Comparison of ENCODE assay signal across 15 cellular contexts in the genomic region with DNA sequence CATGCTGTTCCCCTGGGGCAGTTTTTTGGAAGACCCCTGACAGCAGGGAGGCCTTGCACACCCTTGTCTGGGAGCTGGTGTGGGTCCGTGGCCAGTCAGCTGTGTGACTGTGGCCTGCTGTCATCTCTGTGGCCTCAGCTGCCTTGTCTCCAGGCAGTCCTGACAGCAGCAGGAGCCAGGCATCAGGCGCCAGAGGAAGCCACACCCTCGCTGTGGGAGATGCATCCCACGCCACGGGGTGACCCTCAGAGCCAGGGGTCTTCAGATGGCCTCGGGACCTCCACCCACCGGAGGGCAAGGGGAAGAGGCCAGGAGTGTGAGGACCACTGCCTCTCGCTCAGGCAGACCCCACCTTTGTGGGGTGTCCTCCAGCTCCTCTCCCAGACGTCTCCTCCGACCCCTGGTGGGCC. TPM values are rescaled to one million over a fixed set of nuclear protein-coding genes. Genes with fewer than 3 reads are reported as not detected.
"Had no signal": no experiment of that assay in that cellular context is flagged by ENCODE, and none has a peak within 500 bp of the region (broad histone marks: within the 10 kb centered on the region; RNA-seq: fewer than 3 reads in every experiment).

No MANE protein-coding gene starts in this region.

- ATAC-seq: activated naive CD4-positive, alpha-beta T cell treated with anti-CD3 and anti-CD28 coated beads, Interleukin-2, amount 50 U/mL, for 72 hours; left cardiac atrium; natural killer cell; upper lobe of right lung had no signal

- H3K4me1 Mint-ChIP-seq: activated CD4-positive, alpha-beta T cell treated with anti-CD3 and anti-CD28 coated beads, Interleukin-2, amount 10 ng/mL, durations not matched to agents 24 days and 14 days; brain had no signal

- H3K9me3 ChIP-seq: SK-N-SH, upper lobe of right lung had no signal

- H3K27me3 ChIP-seq: upper lobe of right lung had no signal

- DNase-seq: activated B cell treated with CpG ODN at 0.5 μM for 24 hours; activated CD4-positive, alpha-beta T cell treated with anti-CD3 and anti-CD28 coated beads, Interleukin-2, amount 10 ng/mL, durations not matched to agents 24 days and 14 days; activated effector memory CD4-positive, alpha-beta T cell treated with Interleukin-2 at 50 U/mL for 16 hours; amniotic stem cell; cerebellar nuclear complex; left cardiac atrium; natural killer cell; occipital lobe; SK-N-SH had no signal

- H3K4me3 ChIP-seq: lung, skin epidermis, upper lobe of right lung had no signal

- H3K27ac Mint-ChIP-seq: activated B cell treated with CpG ODN at 0.5 μM for 24 hours; activated CD4-positive, alpha-beta T cell treated with anti-CD3 and anti-CD28 coated beads, Interleukin-2, amount 10 ng/mL, durations not matched to agents 24 days and 14 days; activated naive CD4-positive, alpha-beta T cell treated with anti-CD3 and anti-CD28 coated beads, Interleukin-2, amount 50 U/mL, for 72 hours; brain; dendritic cell treated with granulocyte-macrophage colony-stimulating factor and Interleukin-4, amounts not matched to agents 40 ng/mL and 50 ng/mL, for 4 days; natural killer cell had no signal

- H3K4me3 Mint-ChIP-seq: activated B cell treated with CpG ODN at 0.5 μM for 24 hours; activated CD4-positive, alpha-beta T cell treated with anti-CD3 and anti-CD28 coated beads, Interleukin-2, amount 10 ng/mL, durations not matched to agents 24 days and 14 days; brain; dendritic cell treated with granulocyte-macrophage colony-stimulating factor and Interleukin-4, amounts not matched to agents 40 ng/mL and 50 ng/mL, for 4 days had no signal

- H3K9ac ChIP-seq: SK-N-SH had no signal

- H3K27ac ChIP-seq: upper lobe of right lung had no signal

- H3K9me3 Mint-ChIP-seq: activated B cell treated with CpG ODN at 0.5 μM for 24 hours; activated CD4-positive, alpha-beta T cell treated with anti-CD3 and anti-CD28 coated beads, Interleukin-2, amount 10 ng/mL, durations not matched to agents 24 days and 14 days; activated naive CD4-positive, alpha-beta T cell treated with anti-CD3 and anti-CD28 coated beads, Interleukin-2, amount 50 U/mL, for 72 hours; dendritic cell treated with granulocyte-macrophage colony-stimulating factor and Interleukin-4, amounts not matched to agents 40 ng/mL and 50 ng/mL, for 4 days; natural killer cell had no signal

- H3K36me3 Mint-ChIP-seq: activated naive CD4-positive, alpha-beta T cell treated with anti-CD3 and anti-CD28 coated beads, Interleukin-2, amount 50 U/mL, for 72 hours; brain; natural killer cell had no signal

- H3K4me2 ChIP-seq: SK-N-SH had no signal

RNA-seq across cellular contexts. Expression of a gene that starts 5.0 kb away (rescaled TPM):
- total RNA-seq: activated B cell treated with CpG ODN at 0.5 μM for 24 hours had no signal
